28 cellular contexts compared by ENCODE assay signal in the genomic region with DNA sequence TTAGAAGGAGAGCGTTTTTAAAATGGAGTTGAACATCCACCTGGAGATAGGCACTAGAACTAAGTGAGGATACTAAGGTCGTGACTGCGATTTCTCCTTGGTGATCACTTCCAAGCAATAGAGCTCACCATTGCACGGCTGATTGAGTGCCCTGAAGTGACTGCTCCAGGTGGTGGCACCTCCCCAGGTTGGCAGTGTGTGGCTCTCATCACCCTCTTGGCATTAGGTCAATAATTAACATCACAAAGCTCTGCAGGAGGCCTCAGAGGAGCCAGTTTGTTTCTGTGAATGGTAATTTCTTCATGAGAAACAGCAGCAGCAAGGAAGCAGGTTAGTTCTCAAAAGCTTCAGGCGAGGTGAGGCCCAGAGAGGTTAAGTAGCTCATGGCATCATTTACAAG.
DNase-seq lines count a peak whose midpoint lies in the region; FAIRE-seq and TF ChIP-seq lines count a peak whose summit lies in the region.
"Had no signal": no experiment of that assay in that cellular context is flagged by ENCODE, and none has a peak within 500 bp of the region (broad histone marks: within the 10 kb centered on the region; RNA-seq: fewer than 3 reads in every experiment).

No MANE protein-coding gene starts in this region.

- no peak for TF ChIP-seq CTCF in epithelial cell of proximal tubule (conservative IDR thresholded peaks at IDR 0.05; ENCODE audit: low read depth, low read length)
- no peak for TF ChIP-seq CTCF in lower leg skin (IDR thresholded peaks at IDR 0.05)

- intact Hi-C loops in lower leg skin (cut with DNase I; ENCODE audit: low total_unique reads) = no loop called here

- FAIRE-seq in H54 (lab: Jason Lieb, UNC) = no peak
- FAIRE-seq: A204.1, G401.6, HTR-8/SVneo, K562, kidney had no signal

- 79 to 82% methylated on average over 5 of the region's 5 CpGs for WGBS in lower leg skin, 2 donors

- TF ChIP-seq POLR2A in H54 (IDR thresholded peaks at IDR 0.05; ENCODE audit: low read depth, low read length) = no peak
- no peak for TF ChIP-seq POLR2A in lower leg skin (IDR thresholded peaks at IDR 0.05)

- DNase-seq in NCI-H2107 treated with DMSO at 0.1 percent for 48 hours (lab: John Stamatoyannopoulos, UW; ENCODE audit: unreplicated experiment) (peak; percentile 8), NCI-H2107 (lab: John Stamatoyannopoulos, UW) (no peak), NCI-H345 (lab: John Stamatoyannopoulos, UW) (peak; percentile 80), epithelial cell of proximal tubule (ENCODE audit: low read depth) (peak; percentile 51), renal cortical epithelial cell (ENCODE audit: low read depth) (peak; percentile 91), germinal center (ENCODE audit: low spot score) (no peak), H54 (ENCODE audit: insufficient read length, low spot score) (no peak), lower leg skin (ENCODE audit: low spot score in 2 of 2) (no peak)
- DNase-seq: activated CD4-positive, alpha-beta T cell treated with anti-CD3 and anti-CD28 coated beads, Interleukin-2, amount 10 ng/mL, durations not matched to agents 7 days and 5 days; activated CD8-positive, alpha-beta memory T cell treated with anti-CD3 and anti-CD28 coated beads, Interleukin-2, amount 10 ng/mL, durations not matched to agents 7 days and 5 days; activated T-cell treated with anti-CD3 and anti-CD28 coated beads, Interleukin-2, amount 50 U/mL, for 48 hours; CD4-positive, alpha-beta T cell; glutamatergic neuron; kidney; NCI-H146; NCI-H446; posterior cingulate gyrus; right lobe of liver; stimulated activated CD4-positive, alpha-beta T cell treated with anti-CD3 and anti-CD28 coated beads, Interleukin-12 subunit alpha, Interleukin-12 subunit beta, amount 100 ng/mL, for 4 hours; stimulated activated CD4-positive, alpha-beta T cell treated with anti-CD3 and anti-CD28 coated beads, Interleukin-4, amount 100 ng/mL, for 24 hours; SW 1271; T1000 had no signal

- H3K4me3 ChIP-seq in epithelial cell of proximal tubule (ENCODE audit: low read depth, low read length) (no peak overlapping the region), lower leg skin (ENCODE audit: low read depth, poor library complexity, severe bottlenecking) (no peak overlapping the region)
- H3K4me3 ChIP-seq: K562, lung, neural progenitor cell, right lobe of liver had no signal

Comparison
In these comparisons a context has a peak if more than half of its experiments do, and no peak if none do; other contexts are left out.
1. DNase-seq: peak in NCI-H2107 treated with DMSO at 0.1 percent for 48 hours (single experiment), NCI-H345 (single experiment), epithelial cell of proximal tubule (single experiment) and renal cortical epithelial cell (single experiment); none in NCI-H2107 (single experiment), germinal center (single experiment), H54 (single experiment) and lower leg skin (0 of 2).